Comparison of ENCODE assay signal across 1 cellular context in the genomic region with DNA sequence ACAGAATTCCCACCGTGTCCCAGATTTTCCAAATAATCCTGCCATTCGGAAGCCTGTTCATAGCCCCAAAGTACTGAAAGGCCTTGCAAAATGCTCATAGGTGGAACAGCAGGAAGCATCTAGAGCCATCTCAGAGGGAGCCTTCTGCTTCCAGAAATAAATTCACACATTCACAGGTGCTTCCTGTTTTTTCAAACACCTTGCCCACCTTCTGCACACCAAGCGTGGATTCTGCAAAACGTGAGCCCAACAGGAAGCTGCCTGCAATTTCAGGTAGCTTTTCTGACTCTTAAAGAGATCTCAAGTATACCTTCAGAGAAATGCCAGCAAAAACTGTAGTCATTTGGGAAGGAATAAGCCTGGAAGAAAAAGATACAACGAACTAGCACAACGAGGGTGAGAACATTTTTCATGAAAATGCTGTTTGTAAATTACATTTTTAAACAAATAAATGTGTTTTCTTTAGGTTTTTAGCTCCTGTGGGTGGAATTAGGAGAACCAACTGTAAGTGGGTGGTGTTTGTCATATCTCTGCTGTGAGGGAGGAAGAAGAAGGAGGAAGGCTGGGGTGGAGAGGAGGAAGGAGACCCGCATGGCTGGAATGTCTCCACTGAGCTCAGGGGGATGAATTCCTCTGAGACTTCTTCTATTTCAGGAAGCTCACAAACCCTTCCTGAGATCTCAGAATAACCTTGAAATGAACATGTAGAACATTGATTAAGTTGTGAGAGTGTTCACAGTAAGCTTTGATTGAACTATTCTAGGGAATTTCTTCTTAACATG.
TF ChIP-seq lines count a peak whose summit lies in the region.

A gene (plus strand): TSS at position 264 of the 782 bp plus-strand sequence.

TF ChIP-seq in SK-N-SH, 30 proteins besides CTCF, POLR2A, EP300 and RAD21 (continued from another document):
- no peak for TF ChIP-seq EZH2phosphoT487 (IDR thresholded peaks at IDR 0.05; ENCODE audit: borderline replicate concordance, low read depth)
- TF ChIP-seq, protein P1, sequence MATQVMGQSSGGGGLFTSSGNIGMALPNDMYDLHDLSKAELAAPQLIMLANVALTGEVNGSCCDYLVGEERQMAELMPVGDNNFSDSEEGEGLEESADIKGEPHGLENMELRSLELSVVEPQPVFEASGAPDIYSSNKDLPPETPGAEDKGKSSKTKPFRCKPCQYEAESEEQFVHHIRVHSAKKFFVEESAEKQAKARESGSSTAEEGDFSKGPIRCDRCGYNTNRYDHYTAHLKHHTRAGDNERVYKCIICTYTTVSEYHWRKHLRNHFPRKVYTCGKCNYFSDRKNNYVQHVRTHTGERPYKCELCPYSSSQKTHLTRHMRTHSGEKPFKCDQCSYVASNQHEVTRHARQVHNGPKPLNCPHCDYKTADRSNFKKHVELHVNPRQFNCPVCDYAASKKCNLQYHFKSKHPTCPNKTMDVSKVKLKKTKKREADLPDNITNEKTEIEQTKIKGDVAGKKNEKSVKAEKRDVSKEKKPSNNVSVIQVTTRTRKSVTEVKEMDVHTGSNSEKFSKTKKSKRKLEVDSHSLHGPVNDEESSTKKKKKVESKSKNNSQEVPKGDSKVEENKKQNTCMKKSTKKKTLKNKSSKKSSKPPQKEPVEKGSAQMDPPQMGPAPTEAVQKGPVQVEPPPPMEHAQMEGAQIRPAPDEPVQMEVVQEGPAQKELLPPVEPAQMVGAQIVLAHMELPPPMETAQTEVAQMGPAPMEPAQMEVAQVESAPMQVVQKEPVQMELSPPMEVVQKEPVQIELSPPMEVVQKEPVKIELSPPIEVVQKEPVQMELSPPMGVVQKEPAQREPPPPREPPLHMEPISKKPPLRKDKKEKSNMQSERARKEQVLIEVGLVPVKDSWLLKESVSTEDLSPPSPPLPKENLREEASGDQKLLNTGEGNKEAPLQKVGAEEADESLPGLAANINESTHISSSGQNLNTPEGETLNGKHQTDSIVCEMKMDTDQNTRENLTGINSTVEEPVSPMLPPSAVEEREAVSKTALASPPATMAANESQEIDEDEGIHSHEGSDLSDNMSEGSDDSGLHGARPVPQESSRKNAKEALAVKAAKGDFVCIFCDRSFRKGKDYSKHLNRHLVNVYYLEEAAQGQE (IDR thresholded peaks at IDR 0.05; ENCODE audit: low read depth, low read length) = no peak
- no peak for TF ChIP-seq MEF2A (IDR thresholded peaks at IDR 0.05; ENCODE audit: borderline replicate concordance, low read depth)
- no peak for TF ChIP-seq MXI1 (IDR thresholded peaks at IDR 0.05; ENCODE audit: low read depth, low read length)
- TF ChIP-seq, protein P2, sequence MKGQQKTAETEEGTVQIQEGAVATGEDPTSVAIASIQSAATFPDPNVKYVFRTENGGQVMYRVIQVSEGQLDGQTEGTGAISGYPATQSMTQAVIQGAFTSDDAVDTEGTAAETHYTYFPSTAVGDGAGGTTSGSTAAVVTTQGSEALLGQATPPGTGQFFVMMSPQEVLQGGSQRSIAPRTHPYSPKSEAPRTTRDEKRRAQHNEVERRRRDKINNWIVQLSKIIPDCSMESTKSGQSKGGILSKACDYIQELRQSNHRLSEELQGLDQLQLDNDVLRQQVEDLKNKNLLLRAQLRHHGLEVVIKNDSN (IDR thresholded peaks at IDR 0.05; ENCODE audit: borderline replicate concordance, low read depth) = no peak
- TF ChIP-seq CHD2 (IDR thresholded peaks at IDR 0.05; ENCODE audit: low read length, partially characterized antibody) = no peak
- TF ChIP-seq TAF1 (IDR thresholded peaks at IDR 0.05; ENCODE audit: borderline replicate concordance, low read depth, low read length) = no peak
- TF ChIP-seq, protein P3, sequence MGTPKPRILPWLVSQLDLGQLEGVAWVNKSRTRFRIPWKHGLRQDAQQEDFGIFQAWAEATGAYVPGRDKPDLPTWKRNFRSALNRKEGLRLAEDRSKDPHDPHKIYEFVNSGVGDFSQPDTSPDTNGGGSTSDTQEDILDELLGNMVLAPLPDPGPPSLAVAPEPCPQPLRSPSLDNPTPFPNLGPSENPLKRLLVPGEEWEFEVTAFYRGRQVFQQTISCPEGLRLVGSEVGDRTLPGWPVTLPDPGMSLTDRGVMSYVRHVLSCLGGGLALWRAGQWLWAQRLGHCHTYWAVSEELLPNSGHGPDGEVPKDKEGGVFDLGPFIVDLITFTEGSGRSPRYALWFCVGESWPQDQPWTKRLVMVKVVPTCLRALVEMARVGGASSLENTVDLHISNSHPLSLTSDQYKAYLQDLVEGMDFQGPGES (IDR thresholded peaks at IDR 0.05; ENCODE audit: low read depth, low read length) = no peak
